Comparison of ENCODE assay signal across 5 cellular contexts in the genomic region with DNA sequence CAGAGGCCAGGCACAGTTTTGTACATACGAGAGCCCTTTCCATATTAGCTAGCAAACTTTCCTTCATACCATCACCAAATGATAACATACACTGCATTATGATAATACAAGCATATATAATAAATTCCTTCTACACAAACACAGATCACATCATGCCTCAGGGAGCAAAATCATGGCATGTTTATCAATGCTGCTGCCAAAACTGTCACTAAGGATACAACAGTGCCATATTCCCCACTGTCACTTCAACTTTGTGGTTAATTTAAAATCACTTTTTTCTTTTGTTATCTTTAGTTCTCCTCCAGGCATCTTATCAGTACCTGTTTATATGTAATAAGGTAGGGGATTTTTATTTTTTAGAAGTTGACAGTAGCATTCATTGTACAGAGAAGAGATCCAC.
"Had no signal": no experiment of that assay in that cellular context is flagged by ENCODE, and none has a peak within 500 bp of the region (broad histone marks: within the 10 kb centered on the region; RNA-seq: fewer than 3 reads in every experiment).

No MANE protein-coding gene starts in this region.

- DNase-seq: KBM-7 had no signal

- H3K27ac ChIP-seq: HL-60 had no signal

- ATAC-seq: HepG2, K562 had no signal

- H3K4me3 ChIP-seq: K562 had no signal

- H3K27ac Mint-ChIP-seq: IgD-negative memory B cell had no signal

- H3K4me3 Mint-ChIP-seq: IgD-negative memory B cell had no signal

- H3K36me3 Mint-ChIP-seq: IgD-negative memory B cell had no signal
